ENCODE assay signal across 21 cellular contexts in the genomic region with DNA sequence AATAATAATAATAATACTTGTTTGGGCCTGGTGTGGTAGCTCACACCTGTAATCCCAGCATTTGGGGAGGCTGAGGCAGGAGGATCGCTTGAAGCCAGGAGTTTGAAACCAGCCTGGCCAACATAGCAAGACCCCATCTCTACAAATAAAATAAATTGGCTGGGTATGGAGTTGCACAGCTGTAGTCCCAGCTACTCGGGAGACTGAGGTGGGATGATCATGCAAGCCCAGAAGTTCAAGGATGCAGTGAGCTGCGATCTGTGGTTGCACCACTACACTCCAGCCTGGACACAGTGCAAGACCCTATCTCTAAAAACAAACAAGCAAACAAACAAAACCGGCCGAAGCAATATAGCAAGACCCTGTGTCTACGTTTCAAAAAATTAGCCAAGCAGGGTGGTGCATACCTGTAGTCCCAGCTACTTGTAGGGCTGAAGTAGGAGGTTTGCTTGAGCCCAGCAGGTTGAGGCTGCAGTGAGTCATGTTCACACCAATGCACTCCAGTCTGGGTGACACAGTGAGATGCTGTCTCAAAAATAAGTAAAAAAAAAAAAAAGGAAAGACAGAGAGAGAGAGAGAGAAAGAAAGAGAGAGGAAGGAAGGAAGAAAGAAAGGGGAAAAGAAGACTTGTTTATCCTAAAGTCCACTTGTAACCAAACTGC.
DNase-seq lines count a peak whose midpoint lies in the region; ATAC-seq, FAIRE-seq and TF ChIP-seq lines count a peak whose summit lies in the region.
"Had no signal": no experiment of that assay in that cellular context is flagged by ENCODE, and none has a peak within 500 bp of the region (broad histone marks: within the 10 kb centered on the region; RNA-seq: fewer than 3 reads in every experiment).

No MANE protein-coding gene starts in this region.

- peak overlapping the region; percentile 66 for H3K4me3 Mint-ChIP-seq in activated naive CD8-positive, alpha-beta T cell treated with anti-CD3 and anti-CD28 coated beads for 36 hours
- H3K4me3 Mint-ChIP-seq: memory B cell, naive B cell had no signal

- peaks cover 58% of the 10 kb centered on the region for H3K4me1 ChIP-seq in HepG2 (ENCODE audit: insufficient read depth, low read length)
- no peaks in the 10 kb centered on the region for H3K4me1 ChIP-seq in right lobe of liver
- peaks cover 3 to 18% (median 5%) of the 10 kb centered on the region in 4 donors for H3K4me1 ChIP-seq in upper lobe of left lung
- H3K4me1 ChIP-seq: body of pancreas had no signal

- TF ChIP-seq POLR2A in HepG2 (IDR thresholded peaks at IDR 0.05; ENCODE audit: insufficient read depth in 1 of 2, low read depth in 2 of 2, low read length in 2 of 2) (no peak), right lobe of liver (IDR thresholded peaks at IDR 0.05) (no peak), upper lobe of left lung (IDR thresholded peaks at IDR 0.05) (no peak)

- TF ChIP-seq CTCF in HepG2 (CRISPR knock-in tag; IDR thresholded peaks at IDR 0.05), result no peak
- TF ChIP-seq CTCF in right lobe of liver (IDR thresholded peaks at IDR 0.05), result no peak
- TF ChIP-seq CTCF in upper lobe of left lung (IDR thresholded peaks at IDR 0.05), result no peak

- H3K27ac ChIP-seq in HepG2 (ENCODE audit: extremely low read length, insufficient read depth, low read length) (no peak overlapping the region), right lobe of liver (no peak overlapping the region), upper lobe of left lung (no peak overlapping the region)
- H3K27ac ChIP-seq: body of pancreas, epithelial cell of prostate, skin epidermis had no signal

- TF ChIP-seq EP300 in HepG2 (IDR thresholded peaks at IDR 0.05; ENCODE audit: low read depth in 2 of 2, low read length in 2 of 2) (no peak), HepG2 (CRISPR knock-in tag; IDR thresholded peaks at IDR 0.05; ENCODE audit: borderline replicate concordance) (no peak), upper lobe of left lung (IDR thresholded peaks at IDR 0.05) (no peak)

- H3K36me3 ChIP-seq in HepG2 (replicated peaks in 1 of 2; ENCODE audit: control insufficient read depth in 1 of 2, insufficient read depth in 2 of 2, low read length in 2 of 2) (no peaks in the 10 kb centered on the region), right lobe of liver (no peaks in the 10 kb centered on the region), upper lobe of left lung (no peaks in the 10 kb centered on the region)

- no peak overlapping the region for H3K9ac ChIP-seq in HepG2 (ENCODE audit: insufficient read depth, low read depth, low read length)

- H3K4me1 Mint-ChIP-seq in activated naive CD8-positive, alpha-beta T cell treated with anti-CD3 and anti-CD28 coated beads for 36 hours, result peaks cover 39% of the 10 kb centered on the region

- H3K9me3 Mint-ChIP-seq in activated naive CD8-positive, alpha-beta T cell treated with anti-CD3 and anti-CD28 coated beads for 36 hours, result peaks cover 2% of the 10 kb centered on the region

- peaks cover 6% of the 10 kb centered on the region for H3K36me3 Mint-ChIP-seq in activated naive CD8-positive, alpha-beta T cell treated with anti-CD3 and anti-CD28 coated beads for 36 hours

- no peak overlapping the region for H3K4me2 ChIP-seq in HepG2 (ENCODE audit: low read depth, low read length)

- no peaks in the 10 kb centered on the region for H4K20me1 ChIP-seq in HepG2 (ENCODE audit: insufficient read depth, low read length)

- H3K27me3 Mint-ChIP-seq in activated naive CD8-positive, alpha-beta T cell treated with anti-CD3 and anti-CD28 coated beads for 36 hours, result no peaks in the 10 kb centered on the region

- WGBS in HepG2 (ENCODE audit: low lambda C conversion rate), result 19% methylated on average over 6 of the region's 6 CpGs
- 56% methylated on average over 5 of the region's 6 CpGs for WGBS in right lobe of liver (ENCODE audit: insufficient coverage, low coverage, low lambda C conversion rate, missing lambda C conversion rate)
- 91 to 93% methylated on average over 6 of the region's 6 CpGs for WGBS in upper lobe of left lung, 2 donors

- ATAC-seq in HepG2, result no peak
- ATAC-seq in right lobe of liver, result no peak
- no peak for ATAC-seq in upper lobe of left lung (ENCODE audit: low FRiP score in 2 of 2)
- ATAC-seq: body of pancreas, HCT116 had no signal

- in situ Hi-C loops in HepG2 (cut with HindIII; ENCODE audit: extremely low pct_ligation_motif_present, low pct_unique_long_range_greater_than_20kb), result no loop called here

- peak; percentile 41 for DNase-seq in NK-92 treated with Interleukin-12 subunit alpha and Interleukin-12 subunit beta, amount 100 ng/mL, for 24 hours (lab: John Stamatoyannopoulos, UW)
- DNase-seq in NK-92 (lab: John Stamatoyannopoulos, UW; ENCODE audit: unreplicated experiment), result no peak
- DNase-seq in HepG2 (ENCODE audit: low spot score), result no peak
- DNase-seq in right lobe of liver, result no peak
- DNase-seq in activated naive CD8-positive, alpha-beta T cell treated with anti-CD3 and anti-CD28 coated beads for 36 hours, result no peak
- DNase-seq in renal cortical epithelial cell (ENCODE audit: low read depth), result peak; percentile 29
- no peak for DNase-seq in upper lobe of left lung
- DNase-seq in NOMO-1 (lab: John Stamatoyannopoulos, UW; ENCODE audit: unreplicated experiment in 2 of 2), result no peak
- DNase-seq: activated CD4-positive, CD25-positive, alpha-beta regulatory T cell; body of pancreas; DMS 273 treated with DMSO at 0.1 percent for 48 hours; foreskin melanocyte; naive B cell; NCI-H526; OCI-M1; SIG-M5 had no signal

- no peak for FAIRE-seq in HepG2 (lab: Jason Lieb, UNC)
- FAIRE-seq: GM12891 had no signal

- H3K4me3 ChIP-seq in HepG2 (replicated peaks in 1 of 3; ENCODE audit: insufficient read depth in 1 of 3, low read depth in 2 of 3, low read length in 3 of 3) (no peak overlapping the region), right lobe of liver (no peak overlapping the region), upper lobe of left lung (no peak overlapping the region)
- H3K4me3 ChIP-seq: body of pancreas, skin epidermis had no signal

- CTCF ChIA-PET in HepG2 (lab: Yijun Ruan, JAX; ENCODE audit: low intra/inter-chr PET ratio, low total read pairs), result no interaction called here

- no peak for TF ChIP-seq RAD21 in HepG2 (CRISPR knock-in tag; IDR thresholded peaks at IDR 0.05)

- BruUV-seq in HepG2 (replicated peaks; lab: Mats Ljungman, UMichigan), result no TSS peak

- intact Hi-C loops in HepG2 (cut with micrococcal nuclease; ENCODE audit: unreplicated experiment) (no loop called here), right lobe of liver (cut with DNase I) (no loop called here)

- POLR2A ChIA-PET in HepG2 (lab: Yijun Ruan, JAX), result interaction anchor here (0.6 to 0.7 kb wide), 2 partner anchors 37 to 1359 kb away, joined by 3 read pairs; no protein-coding TSS in a partner anchor

- no peaks in the 10 kb centered on the region for H3K79me2 ChIP-seq in HepG2 (ENCODE audit: insufficient read depth, low read length)

- no peak overlapping the region for H2AFZ ChIP-seq in HepG2 (ENCODE audit: low read length)

- peaks cover 0 to 7% of the 10 kb centered on the region in 2 experiments; a peak in 1 of 5 replicates for H3K27me3 ChIP-seq in HepG2 (ENCODE audit: control insufficient read depth in 1 of 2, insufficient read depth in 2 of 2, low read length in 2 of 2)
- no peaks in the 10 kb centered on the region for H3K27me3 ChIP-seq in right lobe of liver
- H3K27me3 ChIP-seq in upper lobe of left lung, result no peaks in the 10 kb centered on the region
- H3K27me3 ChIP-seq: body of pancreas had no signal

- peak overlapping the region; percentile 50 for H3K27ac Mint-ChIP-seq in activated naive CD8-positive, alpha-beta T cell treated with anti-CD3 and anti-CD28 coated beads for 36 hours
- H3K27ac Mint-ChIP-seq: memory B cell had no signal

- H3K9me3 ChIP-seq in HepG2 (ENCODE audit: low read length) (no peaks in the 10 kb centered on the region), right lobe of liver (no peaks in the 10 kb centered on the region), upper lobe of left lung (no peaks in the 10 kb centered on the region)
- H3K9me3 ChIP-seq: body of pancreas had no signal

TF ChIP-seq in HepG2, 621 proteins besides CTCF, POLR2A, EP300 and RAD21:
- TF ChIP-seq ZNF121 (CRISPR knock-in tag; IDR thresholded peaks at IDR 0.05) (peak; percentile 89), JUN (CRISPR knock-in tag; IDR thresholded peaks at IDR 0.05) (no peak)

Comparison
In these comparisons a context has a peak if more than half of its experiments do, and no peak if none do; other contexts are left out.
1. DNase-seq: peak in NK-92 treated with Interleukin-12 subunit alpha and Interleukin-12 subunit beta, amount 100 ng/mL, for 24 hours (single experiment) and renal cortical epithelial cell (single experiment); none in NK-92 (single experiment), HepG2 (single experiment), right lobe of liver (0 of 3), activated naive CD8-positive, alpha-beta T cell treated with anti-CD3 and anti-CD28 coated beads for 36 hours (single experiment), upper lobe of left lung (0 of 2) and NOMO-1 (0 of 2).